ENCODE assay signal across 8 cellular contexts in genomic region chr2:108588070-108588668, GRCh38. TPM values are rescaled to one million over a fixed set of nuclear protein-coding genes. Genes with fewer than 3 reads are reported as not detected.
DNase-seq lines count a peak whose midpoint lies in the region; ATAC-seq and TF ChIP-seq lines count a peak whose summit lies in the region.

No MANE protein-coding gene starts in this region.

- H3K4me1 ChIP-seq in CD4-positive, CD25-positive, alpha-beta regulatory T cell (ENCODE audit: control insufficient read depth, insufficient read depth, low read length, poor library complexity, severe bottlenecking): peaks cover 15% of the 10 kb centered on the region
- peaks cover 7 to 8% of the 10 kb centered on the region in 2 donors for H3K4me1 ChIP-seq in mucosa of rectum (ENCODE audit: control insufficient read depth in 2 of 2, insufficient read depth in 2 of 2, low read length in 2 of 2)

- no peaks in the 10 kb centered on the region for H3K9me3 ChIP-seq in CD4-positive, CD25-positive, alpha-beta regulatory T cell (ENCODE audit: control insufficient read depth in 2 of 2, low read length in 2 of 2)
- H3K9me3 ChIP-seq in mucosa of rectum (ENCODE audit: control insufficient read depth in 2 of 2, low read length in 2 of 2): no peaks in the 10 kb centered on the region

- TF ChIP-seq CTCF in cardiac fibroblast (IDR thresholded peaks at IDR 0.05; ENCODE audit: low read depth, low read length): no peak

- peaks cover 4% of the 10 kb centered on the region for H3K36me3 Mint-ChIP-seq in CD4-positive, CD25-positive, alpha-beta regulatory T cell

- peak in 1 of 3 donors; percentile 36 for DNase-seq in CD4-positive, CD25-positive, alpha-beta regulatory T cell
- DNase-seq in Kasumi-1 (lab: John Stamatoyannopoulos, UW) (peak; percentile 77 to 78), cardiac fibroblast (ENCODE audit: low read depth in 2 of 2) (peak; percentile 35 to 55), cerebellar cortex (ENCODE audit: low spot score) (no peak), NCI-H82 (lab: John Stamatoyannopoulos, UW) (no peak)
- no peak for DNase-seq in stimulated activated naive CD4-positive, alpha-beta T cell treated with Interleukin-2 at 50 U/mL for 16 hours (lab: John Stamatoyannopoulos, UW)
- DNase-seq in stimulated activated CD4-positive, alpha-beta T cell treated with anti-CD3 and anti-CD28 coated beads, Interleukin-4, amount 100 ng/mL, for 4 hours: no peak

- H3K27me3 ChIP-seq in CD4-positive, CD25-positive, alpha-beta regulatory T cell (ENCODE audit: control insufficient read depth, insufficient read depth, low read length): no peaks in the 10 kb centered on the region
- H3K27me3 ChIP-seq in mucosa of rectum (ENCODE audit: control insufficient read depth in 2 of 2, insufficient read depth in 2 of 2, low read length in 2 of 2): no peaks in the 10 kb centered on the region

- peak overlapping the region; percentile 17 to 77 (median 33) for H3K4me3 Mint-ChIP-seq in CD4-positive, CD25-positive, alpha-beta regulatory T cell

- H3K27me3 Mint-ChIP-seq in CD4-positive, CD25-positive, alpha-beta regulatory T cell: no peaks in the 10 kb centered on the region

- H3K4me1 Mint-ChIP-seq in CD4-positive, CD25-positive, alpha-beta regulatory T cell: peaks cover 21 to 45% (median 42%) of the 10 kb centered on the region in 4 donors

- peak overlapping the region; percentile 21 to 91 (median 79) for H3K27ac Mint-ChIP-seq in CD4-positive, CD25-positive, alpha-beta regulatory T cell

- no peak overlapping the region for H3K4me3 ChIP-seq in CD4-positive, CD25-positive, alpha-beta regulatory T cell (ENCODE audit: low read depth, low read length)
- H3K4me3 ChIP-seq in cardiac fibroblast (replicated peaks in 1 of 2; ENCODE audit: low read depth in 2 of 2, low read length in 2 of 2) (no peak overlapping the region), mucosa of rectum (ENCODE audit: low read length in 2 of 2) (peak overlapping the region in 1 of 2 donors; percentile 48)

- H3K9ac ChIP-seq in mucosa of rectum (ENCODE audit: low read depth in 1 of 2, low read length in 2 of 2): no peak overlapping the region

- H3K36me3 ChIP-seq in CD4-positive, CD25-positive, alpha-beta regulatory T cell (ENCODE audit: control insufficient read depth, insufficient read depth, low read length): no peaks in the 10 kb centered on the region
- no peaks in the 10 kb centered on the region for H3K36me3 ChIP-seq in mucosa of rectum (ENCODE audit: control insufficient read depth in 2 of 2, insufficient read depth in 2 of 2, low read length in 2 of 2)

- H3K9me3 Mint-ChIP-seq in CD4-positive, CD25-positive, alpha-beta regulatory T cell: no peaks in the 10 kb centered on the region

- ATAC-seq in CD4-positive, CD25-positive, alpha-beta regulatory T cell (ENCODE audit: low read depth in 2 of 2): no peak

- H3K27ac ChIP-seq in CD4-positive, CD25-positive, alpha-beta regulatory T cell (ENCODE audit: insufficient read depth, low read length, poor library complexity, severe bottlenecking): peak overlapping the region; percentile 53
- peak overlapping the region; percentile 50 to 52 for H3K27ac ChIP-seq in mucosa of rectum (ENCODE audit: low read depth in 2 of 2, low read length in 2 of 2)

RNA-seq across cellular contexts. Expression of gene LIMS1, which starts 53.9 kb away (rescaled TPM):
- 109 TPM for total RNA-seq in CD4-positive, CD25-positive, alpha-beta regulatory T cell
- polyA plus RNA-seq in CD4-positive, CD25-positive, alpha-beta regulatory T cell: 100 to 1,000 TPM; 156 to 235 (median 190) TPM

Comparison
In these comparisons a context has a peak if more than half of its experiments do, and no peak if none do; other contexts are left out.
1. DNase-seq: peak in Kasumi-1 (2 of 2) and cardiac fibroblast (2 of 2); none in cerebellar cortex (single experiment), stimulated activated naive CD4-positive, alpha-beta T cell treated with Interleukin-2 at 50 U/mL for 16 hours (single experiment), stimulated activated CD4-positive, alpha-beta T cell treated with anti-CD3 and anti-CD28 coated beads, Interleukin-4, amount 100 ng/mL, for 4 hours (0 of 2) and NCI-H82 (single experiment).